10 cellular contexts compared by ENCODE assay signal in genomic region chr6:122995930-122996796, GRCh38. TPM values are rescaled to one million over a fixed set of nuclear protein-coding genes. Genes with fewer than 3 reads are reported as not detected.
DNase-seq lines count a peak whose midpoint lies in the region; ATAC-seq and TF ChIP-seq lines count a peak whose summit lies in the region.
"Had no signal": no experiment of that assay in that cellular context is flagged by ENCODE, and none has a peak within 500 bp of the region (broad histone marks: within the 10 kb centered on the region; RNA-seq: fewer than 3 reads in every experiment).

CLVS2 (plus strand) TSS chr6:122996235; CDS start chr6:122997778, 1,543 bp downstream.

- DNase-seq in AG08396 (ENCODE audit: low spot score) (peak; percentile 6), NCI-H2029 treated with DMSO at 0.1 percent for 48 hours (lab: John Stamatoyannopoulos, UW) (peak; percentile 47), coronary artery (ENCODE audit: low spot score) (no peak), myocyte (ENCODE audit: low read depth) (peak; percentile 7), activated gamma-delta T cell (lab: John Stamatoyannopoulos, UW) (no peak), dedifferentiated amniotic fluid mesenchymal stem cell (ENCODE audit: extremely low spot score) (no peak)

- peak within 1 kb of the TSS; percentile 69 for H3K4me3 ChIP-seq in coronary artery

- no peak within 1 kb of the TSS for H3K27ac ChIP-seq in coronary artery
- H3K27ac ChIP-seq: skin epidermis had no signal

- no peak for ATAC-seq in GM21723 (IDR thresholded peaks at IDR 0.05; ENCODE audit: unreplicated experiment)
- ATAC-seq in HG03354 (IDR thresholded peaks at IDR 0.05; ENCODE audit: poor library complexity, severe bottlenecking, unreplicated experiment): no peak

- TF ChIP-seq CTCF in coronary artery (IDR thresholded peaks at IDR 0.05): no peak

RNA-seq across cellular contexts. Expression of gene CLVS2, which starts in this region (rescaled TPM):
- not detected in 2 replicates for total RNA-seq in myocyte
- polyA plus RNA-seq in myocyte (2012): not detected
- total RNA-seq: T-helper 2 cell treated with Interferon-gamma antibody and Interleukin-4, amounts not matched to agents 100 ng/mL and 5 ng/mL, for 36 hours had no signal

Comparison
In these comparisons a context has a peak if more than half of its experiments do, and no peak if none do; other contexts are left out.
1. Peak in DNase-seq in myocyte; RNA of the gene not detected or under 1 TPM.
2. DNase-seq: peak in AG08396 (single experiment) and NCI-H2029 treated with DMSO at 0.1 percent for 48 hours (single experiment); none in coronary artery (single experiment), activated gamma-delta T cell (single experiment) and dedifferentiated amniotic fluid mesenchymal stem cell (single experiment).